1 cellular context compared by ENCODE assay signal in genomic region chr12:55955344-55955743, GRCh38.
TF ChIP-seq lines count a peak whose summit lies in the region.

No MANE protein-coding gene starts in this region.

TF ChIP-seq in HCT116, 20 proteins besides CTCF, POLR2A, EP300 and RAD21:
- TF ChIP-seq EZH2 (IDR thresholded peaks at IDR 0.05) (no peak), EZH2phosphoT487 (IDR thresholded peaks at IDR 0.05; ENCODE audit: borderline replicate concordance) (no peak), REST (IDR thresholded peaks at IDR 0.05; ENCODE audit: low read depth) (no peak), SP1 (IDR thresholded peaks at IDR 0.05; ENCODE audit: low read depth) (no peak), SRF (IDR thresholded peaks at IDR 0.05; ENCODE audit: low read depth) (no peak), TCF7L2 (IDR thresholded peaks at IDR 0.05; ENCODE audit: borderline replicate concordance, extremely low read depth, insufficient read depth, insufficient read length) (no peak), YY1 (IDR thresholded peaks at IDR 0.05; ENCODE audit: extremely low read depth, insufficient replicate concordance, low read depth, low read length) (no peak), ELF1 (IDR thresholded peaks at IDR 0.05; ENCODE audit: borderline replicate concordance, low read depth) (no peak), JUND (IDR thresholded peaks at IDR 0.05) (no peak), EGR1 (IDR thresholded peaks at IDR 0.05; ENCODE audit: low read depth) (no peak), ZNF274 (IDR thresholded peaks at IDR 0.05; ENCODE audit: low read depth, low read length) (no peak), SIN3A (IDR thresholded peaks at IDR 0.05; ENCODE audit: low read depth) (no peak), ATF3 (IDR thresholded peaks at IDR 0.05) (no peak), ZFX (IDR thresholded peaks at IDR 0.05) (no peak), CBX3 (IDR thresholded peaks at IDR 0.05; ENCODE audit: low read depth) (no peak), POLR2AphosphoS5 (IDR thresholded peaks at IDR 0.05; ENCODE audit: low read depth, low read length) (no peak)
- TF ChIP-seq, protein P1, sequence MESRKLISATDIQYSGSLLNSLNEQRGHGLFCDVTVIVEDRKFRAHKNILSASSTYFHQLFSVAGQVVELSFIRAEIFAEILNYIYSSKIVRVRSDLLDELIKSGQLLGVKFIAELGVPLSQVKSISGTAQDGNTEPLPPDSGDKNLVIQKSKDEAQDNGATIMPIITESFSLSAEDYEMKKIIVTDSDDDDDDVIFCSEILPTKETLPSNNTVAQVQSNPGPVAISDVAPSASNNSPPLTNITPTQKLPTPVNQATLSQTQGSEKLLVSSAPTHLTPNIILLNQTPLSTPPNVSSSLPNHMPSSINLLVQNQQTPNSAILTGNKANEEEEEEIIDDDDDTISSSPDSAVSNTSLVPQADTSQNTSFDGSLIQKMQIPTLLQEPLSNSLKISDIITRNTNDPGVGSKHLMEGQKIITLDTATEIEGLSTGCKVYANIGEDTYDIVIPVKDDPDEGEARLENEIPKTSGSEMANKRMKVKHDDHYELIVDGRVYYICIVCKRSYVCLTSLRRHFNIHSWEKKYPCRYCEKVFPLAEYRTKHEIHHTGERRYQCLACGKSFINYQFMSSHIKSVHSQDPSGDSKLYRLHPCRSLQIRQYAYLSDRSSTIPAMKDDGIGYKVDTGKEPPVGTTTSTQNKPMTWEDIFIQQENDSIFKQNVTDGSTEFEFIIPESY (IDR thresholded peaks at IDR 0.05; ENCODE audit: extremely low read depth, insufficient replicate concordance, low read length), result no peak
- TF ChIP-seq, protein P2, sequence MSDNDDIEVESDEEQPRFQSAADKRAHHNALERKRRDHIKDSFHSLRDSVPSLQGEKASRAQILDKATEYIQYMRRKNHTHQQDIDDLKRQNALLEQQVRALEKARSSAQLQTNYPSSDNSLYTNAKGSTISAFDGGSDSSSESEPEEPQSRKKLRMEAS (IDR thresholded peaks at IDR 0.05), result no peak
